Comparison of ENCODE assay signal across 1 cellular context in genomic region chr11:64358907-64359711, GRCh38.
A peak's percentile ranks its signal among the peaks of the same experiment; 100 is the strongest.
TF ChIP-seq lines count a peak whose summit lies in the region.

Gene RPS6KA4, plus strand, starts transcription at chr11:64359162. Its CDS starts 74 bp downstream, at chr11:64359236.

TF ChIP-seq in K562, 482 proteins besides CTCF, POLR2A, EP300 and RAD21 (continued from another document):
- TF ChIP-seq ZKSCAN1 (IDR thresholded peaks at IDR 0.05; ENCODE audit: low read depth, low read length) (0 out of 2 replicates have a peak, but pooled peaks have one; percentile 17), MYC (IDR thresholded peaks at IDR 0.05; ENCODE audit: low read depth, low read length) (peak; percentile 60; the same call in 1 of the 2 replicates), MYC (CRISPR knock-in tag; IDR thresholded peaks at IDR 0.05; ENCODE audit: borderline replicate concordance, low read depth) (no peak), NR4A1 (CRISPR knock-in tag; IDR thresholded peaks at IDR 0.05) (0 out of 2 replicates have a peak, but pooled peaks have one; percentile 61), NR4A1 (tag; IDR thresholded peaks at IDR 0.05) (no peak), ERF (CRISPR knock-in tag; IDR thresholded peaks at IDR 0.05) (peak; percentile 17; the same call in 1 of the 2 replicates), MIER1 (IDR thresholded peaks at IDR 0.05; ENCODE audit: low read depth) (no peak), E2F6 (IDR thresholded peaks at IDR 0.05; ENCODE audit: borderline replicate concordance in 1 of 2, extremely low read depth in 1 of 2, insufficient read depth in 1 of 2, insufficient read length in 1 of 2, low read depth in 1 of 2, low read length in 1 of 2, poor library complexity in 1 of 2, severe bottlenecking in 1 of 2) (peak; percentile 69 to 97), FOXA3 (CRISPR knock-in tag; conservative IDR thresholded peaks at IDR 0.05 in 1 of 2, IDR thresholded peaks at IDR 0.05 in 1 of 2) (peak in 1 of 2 experiments; percentile 45; a peak in 1 of 4 replicates), ZSCAN32 (CRISPR knock-in tag; IDR thresholded peaks at IDR 0.05) (no peak), HNRNPL (IDR thresholded peaks at IDR 0.05; ENCODE audit: low read depth, low read length) (peak; percentile 96), MTA2 (IDR thresholded peaks at IDR 0.05; ENCODE audit: low read depth) (no peak), POLR2B (IDR thresholded peaks at IDR 0.05; ENCODE audit: low read depth, partially characterized antibody) (peak; percentile 34), RBBP5 (IDR thresholded peaks at IDR 0.05; ENCODE audit: borderline replicate concordance, insufficient read depth, low read length, poor library complexity, severe bottlenecking) (peak; percentile 39), ETS1 (conservative IDR thresholded peaks at IDR 0.05; ENCODE audit: control insufficient read depth, low read depth, low read length) (peak; percentile 70; the same call in 1 of the 2 replicates)
TF ChIP-seq in K562: peak in this region for 81.
